Comparison of ENCODE assay signal across 23 cellular contexts in the genomic region with DNA sequence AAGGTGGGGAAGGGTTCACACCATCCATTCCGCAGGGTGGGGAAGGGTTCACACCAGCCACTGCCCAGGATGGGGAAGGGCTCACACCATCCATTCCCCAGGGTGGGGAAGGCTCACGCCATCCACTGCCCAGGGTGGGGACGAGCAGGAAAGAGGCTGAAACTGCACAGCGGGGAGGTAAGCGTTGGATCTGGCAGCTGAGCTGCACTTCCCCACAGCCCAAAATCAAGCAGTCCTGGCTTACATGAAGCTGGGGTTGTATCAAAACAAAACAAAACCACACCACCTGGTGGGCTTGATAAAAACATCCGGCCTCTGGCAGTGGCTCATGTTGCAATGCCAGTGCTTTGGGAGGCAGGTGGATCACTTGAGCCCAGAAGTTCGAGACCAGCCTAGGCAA.
DNase-seq lines count a peak whose midpoint lies in the region; ATAC-seq and TF ChIP-seq lines count a peak whose summit lies in the region.
"Had no signal": no experiment of that assay in that cellular context is flagged by ENCODE, and none has a peak within 500 bp of the region (broad histone marks: within the 10 kb centered on the region; RNA-seq: fewer than 3 reads in every experiment).

No MANE protein-coding gene starts in this region.

- no peaks in the 10 kb centered on the region for H4K20me1 ChIP-seq in Loucy (ENCODE audit: insufficient read depth, low read length, poor library complexity, severe bottlenecking)

- H3K27me3 Mint-ChIP-seq in activated CD4-positive, alpha-beta T cell treated with anti-CD3 and anti-CD28 coated beads for 36 hours = peaks cover 2% of the 10 kb centered on the region
- H3K27me3 Mint-ChIP-seq in T-cell = peaks cover 0 to 7% of the 10 kb centered on the region in 2 donors
- H3K27me3 Mint-ChIP-seq: brain; stimulated activated naive CD8-positive, alpha-beta T cell treated with anti-CD3 and anti-CD28 coated beads, Interleukin-15, amount 100 ng/mL, for 72 hours had no signal

- DNase-seq in NCI-H82 (lab: John Stamatoyannopoulos, UW) (peak; percentile 8), NCI-H82 treated with DMSO at 0.1 percent for 48 hours (lab: John Stamatoyannopoulos, UW; ENCODE audit: unreplicated experiment) (no peak), astrocyte of the spinal cord (ENCODE audit: low read depth, low spot score) (peak; percentile 22), neuronal stem cell (ENCODE audit: low spot score) (no peak), T-cell (no peak)
- DNase-seq in activated CD4-positive, alpha-beta T cell treated with anti-CD3 and anti-CD28 coated beads for 36 hours = no peak
- no peak for DNase-seq in stimulated activated naive CD4-positive, alpha-beta T cell (lab: John Stamatoyannopoulos, UW)
- DNase-seq: activated CD4-positive, alpha-beta memory T cell treated with anti-CD3 and anti-CD28 coated beads for 36 hours; activated naive CD4-positive, alpha-beta T cell treated with anti-CD3 and anti-CD28 coated beads, Interleukin-2, amount 50 U/mL, for 16 hours; activated T-cell treated with anti-CD3 and anti-CD28 coated beads, Interleukin-2, amount 50 U/mL, for 1 hour; CD4-positive, alpha-beta T cell; colonic mucosa; KG1; left colon; NK-92 treated with Interleukin-12 subunit alpha and Interleukin-12 subunit beta, amount 100 ng/mL, for 24 hours; stimulated activated CD4-positive, alpha-beta T cell treated with anti-CD3 and anti-CD28 coated beads, Interleukin-1b, Interleukin-23, amount 100 ng/mL, for 48 hours; stimulated activated naive CD8-positive, alpha-beta T cell treated with anti-CD3 and anti-CD28 coated beads, Interleukin-15, amount 100 ng/mL, for 72 hours; T-helper 1 cell; upper lobe of right lung had no signal

- H2BK12ac ChIP-seq in neuronal stem cell (ENCODE audit: low read length) = no peak overlapping the region

- no peak overlapping the region for H3K14ac ChIP-seq in neuronal stem cell (ENCODE audit: low read length)

- WGBS in neuronal stem cell (ENCODE audit: extremely low coverage in 2 of 2, insufficient read length in 2 of 2, insufficient replicate concordance in 1 of 2), 2 donors = no CpG with 5 or more reads among the region's 7 CpGs

- no peaks in the 10 kb centered on the region for H3K36me3 Mint-ChIP-seq in activated CD4-positive, alpha-beta T cell treated with anti-CD3 and anti-CD28 coated beads for 36 hours (ENCODE audit: low read depth)
- H3K36me3 Mint-ChIP-seq in T-cell = no peaks in the 10 kb centered on the region
- H3K36me3 Mint-ChIP-seq: activated CD4-positive, alpha-beta memory T cell treated with anti-CD3 and anti-CD28 coated beads for 36 hours; brain had no signal

- peak overlapping the region; percentile 0 for H3K18ac ChIP-seq in neuronal stem cell (ENCODE audit: low read length)

- TF ChIP-seq CTCF in Loucy (conservative IDR thresholded peaks at IDR 0.05; ENCODE audit: low read length) (peak; percentile 30; the same call in 1 of the 2 replicates), astrocyte of the spinal cord (IDR thresholded peaks at IDR 0.05; ENCODE audit: low read depth, low read length) (no peak)

- no peaks in the 10 kb centered on the region for H3K4me1 ChIP-seq in Loucy (ENCODE audit: insufficient read depth, low read length, poor library complexity, severe bottlenecking)
- peaks cover 3% of the 10 kb centered on the region in 2 donors for H3K4me1 ChIP-seq in neuronal stem cell (ENCODE audit: control insufficient read depth in 2 of 2, insufficient read depth in 1 of 2, low read depth in 1 of 2, low read length in 2 of 2)
- H3K4me1 ChIP-seq: colonic mucosa, upper lobe of right lung had no signal

- H3K23ac ChIP-seq in neuronal stem cell (ENCODE audit: low read depth, low read length, poor library complexity) = no peak overlapping the region

- CTCF ChIA-PET in activated CD4-positive, alpha-beta T cell treated with anti-CD3 and anti-CD28 coated beads for 36 hours (lab: Charles Lee) = interaction anchor here (0.7 to 0.8 kb wide), 3 partner anchors 21 to 521 kb away, joined by 3 read pairs; no protein-coding TSS in a partner anchor
- CTCF ChIA-PET in T-cell (lab: Charles Lee) = no interaction called here

- H3K27me3 ChIP-seq in Loucy (ENCODE audit: insufficient read depth, low read length, poor library complexity, severe bottlenecking) = no peaks in the 10 kb centered on the region
- H3K27me3 ChIP-seq in neuronal stem cell (ENCODE audit: control insufficient read depth in 3 of 3, insufficient read depth in 3 of 3, low read depth in 1 of 3, low read length in 3 of 3) = no peaks in the 10 kb centered on the region
- H3K27me3 ChIP-seq: colonic mucosa had no signal

- no peaks in the 10 kb centered on the region for H3K4me1 Mint-ChIP-seq in activated CD4-positive, alpha-beta T cell treated with anti-CD3 and anti-CD28 coated beads for 36 hours
- no peaks in the 10 kb centered on the region for H3K4me1 Mint-ChIP-seq in T-cell
- H3K4me1 Mint-ChIP-seq: stimulated activated naive CD8-positive, alpha-beta T cell treated with anti-CD3 and anti-CD28 coated beads, Interleukin-15, amount 100 ng/mL, for 72 hours had no signal

- H3K4me3 ChIP-seq in Loucy (ENCODE audit: low read length, poor library complexity, severe bottlenecking) (no peak overlapping the region), astrocyte of the spinal cord (ENCODE audit: low read depth, low read length) (no peak overlapping the region), neuronal stem cell (ENCODE audit: low read length in 2 of 2) (no peak overlapping the region)
- H3K4me3 ChIP-seq: colonic mucosa, upper lobe of right lung had no signal

- no peak overlapping the region for H3K27ac ChIP-seq in neuronal stem cell (replicated peaks; ENCODE audit: low read length)
- H3K27ac ChIP-seq: colonic mucosa, upper lobe of right lung had no signal

- no peak overlapping the region for H2BK15ac ChIP-seq in neuronal stem cell (ENCODE audit: low read length)

- no peak overlapping the region for H4K8ac ChIP-seq in neuronal stem cell (ENCODE audit: low read depth, low read length)

- 0 out of 2 replicates have a peak, but pooled peaks cover 2% of the 10 kb centered on the region for H3K79me2 ChIP-seq in Loucy (ENCODE audit: insufficient read depth, low read length)

- no peak overlapping the region for H3K27ac Mint-ChIP-seq in activated CD4-positive, alpha-beta T cell treated with anti-CD3 and anti-CD28 coated beads for 36 hours
- no peak overlapping the region for H3K27ac Mint-ChIP-seq in T-cell
- H3K27ac Mint-ChIP-seq: activated CD4-positive, alpha-beta memory T cell treated with anti-CD3 and anti-CD28 coated beads for 36 hours; CD4-positive, alpha-beta T cell; stimulated activated naive CD8-positive, alpha-beta T cell treated with anti-CD3 and anti-CD28 coated beads, Interleukin-15, amount 100 ng/mL, for 72 hours had no signal

- H3K36me3 ChIP-seq in Loucy (ENCODE audit: insufficient read depth, low read length) = no peaks in the 10 kb centered on the region
- no peaks in the 10 kb centered on the region for H3K36me3 ChIP-seq in neuronal stem cell (replicated peaks in 1 of 2; ENCODE audit: control insufficient read depth in 2 of 2, insufficient read depth in 2 of 2, low read length in 2 of 2)
- H3K36me3 ChIP-seq: colonic mucosa, upper lobe of right lung had no signal

- no peaks in the 10 kb centered on the region for H3F3A ChIP-seq in Loucy (ENCODE audit: low read depth)

- intact Hi-C loops in activated CD4-positive, alpha-beta T cell treated with anti-CD3 and anti-CD28 coated beads for 36 hours (cut with DNase I, micrococcal nuclease) = no loop called here

- POLR2A ChIA-PET in activated CD4-positive, alpha-beta T cell treated with anti-CD3 and anti-CD28 coated beads for 36 hours (lab: Charles Lee) = no interaction called here
- POLR2A ChIA-PET in T-cell (lab: Charles Lee) = no interaction called here

- H2AK5ac ChIP-seq in neuronal stem cell (ENCODE audit: low read depth, low read length) = no peak overlapping the region

- no peaks in the 10 kb centered on the region for H3K9me3 ChIP-seq in Loucy (ENCODE audit: insufficient read depth, low read depth, low read length)
- no peaks in the 10 kb centered on the region for H3K9me3 ChIP-seq in neuronal stem cell (replicated peaks in 1 of 2; ENCODE audit: control insufficient read depth in 2 of 2, insufficient read depth in 1 of 2, low read depth in 1 of 2, low read length in 2 of 2)
- H3K9me3 ChIP-seq: colonic mucosa, upper lobe of right lung had no signal

- no peak overlapping the region for H3K4ac ChIP-seq in neuronal stem cell (ENCODE audit: low read length)

- H2BK120ac ChIP-seq in neuronal stem cell (ENCODE audit: low read depth, low read length) = no peak overlapping the region

- H3K79me1 ChIP-seq in neuronal stem cell (ENCODE audit: low read depth, low read length) = no peaks in the 10 kb centered on the region

- no peak for ATAC-seq in activated CD4-positive, alpha-beta T cell treated with anti-CD3 and anti-CD28 coated beads for 36 hours
- no peak for ATAC-seq in T-cell (replicated peaks in 1 of 4)
- ATAC-seq: left colon, Right ventricle myocardium inferior, sciatic nerve, upper lobe of right lung had no signal

- H4K91ac ChIP-seq in neuronal stem cell (ENCODE audit: low read depth, low read length, poor library complexity) = no peak overlapping the region

- H3K9me3 Mint-ChIP-seq in activated CD4-positive, alpha-beta T cell treated with anti-CD3 and anti-CD28 coated beads for 36 hours (ENCODE audit: low read depth) = peaks cover 2% of the 10 kb centered on the region
- H3K9me3 Mint-ChIP-seq in T-cell = no peaks in the 10 kb centered on the region
- H3K9me3 Mint-ChIP-seq: activated CD4-positive, alpha-beta memory T cell treated with anti-CD3 and anti-CD28 coated beads for 36 hours; CD4-positive, alpha-beta T cell; stimulated activated naive CD8-positive, alpha-beta T cell treated with anti-CD3 and anti-CD28 coated beads, Interleukin-15, amount 100 ng/mL, for 72 hours had no signal

- H3K9ac ChIP-seq in Loucy (ENCODE audit: low read depth, low read length, poor library complexity, severe bottlenecking) (no peak overlapping the region), neuronal stem cell (ENCODE audit: low read depth, low read length, poor library complexity) (no peak overlapping the region)

- no peak overlapping the region for H2BK5ac ChIP-seq in neuronal stem cell (ENCODE audit: low read length)

- H3K4me2 ChIP-seq in Loucy (ENCODE audit: low read depth, low read length, poor library complexity, severe bottlenecking) = no peak overlapping the region
- no peak overlapping the region for H3K4me2 ChIP-seq in neuronal stem cell (ENCODE audit: insufficient read depth, low read length, poor library complexity, severe bottlenecking)

- no peaks in the 10 kb centered on the region for H3K9me2 ChIP-seq in Loucy (replicated peaks; ENCODE audit: low read depth, low read length)

- no peak overlapping the region for H3K4me3 Mint-ChIP-seq in activated CD4-positive, alpha-beta T cell treated with anti-CD3 and anti-CD28 coated beads for 36 hours
- H3K4me3 Mint-ChIP-seq in T-cell = no peak overlapping the region
- H3K4me3 Mint-ChIP-seq: activated CD4-positive, alpha-beta memory T cell treated with anti-CD3 and anti-CD28 coated beads for 36 hours; brain; CD4-positive, alpha-beta T cell; stimulated activated naive CD8-positive, alpha-beta T cell treated with anti-CD3 and anti-CD28 coated beads, Interleukin-15, amount 100 ng/mL, for 72 hours had no signal

- in situ Hi-C loops in astrocyte of the spinal cord (cut with HindIII; ENCODE audit: low sequenced_read_pairs) = no loop called here

- H2AFZ ChIP-seq in Loucy (ENCODE audit: low read length) = no peak overlapping the region
- H2AFZ ChIP-seq in neuronal stem cell (ENCODE audit: low read length) = no peak overlapping the region

Comparison
In these comparisons a context has a peak if more than half of its experiments do, and no peak if none do; other contexts are left out.
1. DNase-seq: peak in NCI-H82 (single experiment) and astrocyte of the spinal cord (single experiment); none in NCI-H82 treated with DMSO at 0.1 percent for 48 hours (single experiment), neuronal stem cell (single experiment), activated CD4-positive, alpha-beta T cell treated with anti-CD3 and anti-CD28 coated beads for 36 hours (single experiment), stimulated activated naive CD4-positive, alpha-beta T cell (0 of 6) and T-cell (0 of 34).